In the genomic region with DNA sequence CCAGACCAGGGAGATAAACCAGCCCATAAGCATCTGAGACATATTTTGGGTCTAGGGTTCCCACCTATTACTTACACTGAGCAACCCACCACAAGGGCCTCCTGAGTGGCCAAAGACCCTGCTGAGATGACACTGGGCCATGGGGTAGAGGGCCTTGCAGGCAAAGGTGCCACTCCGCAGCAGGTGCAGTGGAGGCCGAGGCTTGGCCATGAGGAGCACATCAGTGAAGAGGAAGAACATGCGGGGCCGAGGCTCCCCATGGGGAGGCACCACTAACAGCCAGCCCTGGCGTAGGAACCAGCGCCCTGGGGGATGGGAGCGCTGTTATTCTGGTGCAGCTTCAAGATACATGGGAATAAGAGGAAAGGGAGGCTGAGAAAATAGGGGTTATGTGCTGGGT, we compare ENCODE assay signal across 13 cellular contexts. TPM values are rescaled to one million over a fixed set of nuclear protein-coding genes. Genes with fewer than 3 reads are reported as not detected.
DNase-seq lines count a peak whose midpoint lies in the region; ATAC-seq and TF ChIP-seq lines count a peak whose summit lies in the region.
"Had no signal": no experiment of that assay in that cellular context is flagged by ENCODE, and none has a peak within 500 bp of the region (broad histone marks: within the 10 kb centered on the region; RNA-seq: fewer than 3 reads in every experiment).

No MANE protein-coding gene starts in this region.

- intact Hi-C loops in HCT116 (cut with micrococcal nuclease) = no loop called here

- no peak for TF ChIP-seq POLR2A in HCT116 (IDR thresholded peaks at IDR 0.05; ENCODE audit: borderline replicate concordance, extremely low read depth, insufficient read depth, insufficient read length)

- BruUV-seq in HCT116 (replicated peaks; lab: Mats Ljungman, UMichigan) = no TSS peak

- peaks cover 16 to 80% (median 57%) of the 10 kb centered on the region in 4 donors for H3K4me1 Mint-ChIP-seq in CD4-positive, CD25-positive, alpha-beta regulatory T cell
- H3K4me1 Mint-ChIP-seq in brain (peaks cover 72% of the 10 kb centered on the region), neural progenitor cell (peaks cover 54% of the 10 kb centered on the region)

- no peaks in the 10 kb centered on the region for H4K20me1 ChIP-seq in HCT116 (ENCODE audit: insufficient read depth)
- H4K20me1 ChIP-seq in neural progenitor cell (ENCODE audit: low read depth) = peaks cover 10% of the 10 kb centered on the region

- peaks cover 28% of the 10 kb centered on the region; the same call in 1 of the 2 replicates for H3K79me2 ChIP-seq in HCT116 (ENCODE audit: insufficient read depth, low read length)
- peaks cover 28% of the 10 kb centered on the region for H3K79me2 ChIP-seq in neural progenitor cell (ENCODE audit: low read depth)
- H3K79me2 ChIP-seq: parathyroid adenoma had no signal

- no peaks in the 10 kb centered on the region for H3K9me3 ChIP-seq in CD4-positive, CD25-positive, alpha-beta regulatory T cell (ENCODE audit: control insufficient read depth in 2 of 2, low read length in 2 of 2)
- H3K9me3 ChIP-seq in HCT116 (ENCODE audit: control insufficient read depth in 1 of 2, insufficient read depth in 1 of 2, low read depth in 1 of 2, low read length in 2 of 2) = no peaks in the 10 kb centered on the region
- no peaks in the 10 kb centered on the region for H3K9me3 ChIP-seq in neural progenitor cell (ENCODE audit: low read depth)
- H3K9me3 ChIP-seq: testis had no signal

- H3K9me3 Mint-ChIP-seq in CD4-positive, CD25-positive, alpha-beta regulatory T cell = peaks cover 0 to 3% (median 0%) of the 10 kb centered on the region in 7 donors
- H3K9me3 Mint-ChIP-seq in brain (peaks cover 0 to 6% (median 0%) of the 10 kb centered on the region in 5 experiments), neural progenitor cell (peaks cover 3% of the 10 kb centered on the region)

- ATAC-seq in CD4-positive, CD25-positive, alpha-beta regulatory T cell (ENCODE audit: low read depth in 2 of 2) = no peak
- no peak for ATAC-seq in HCT116

- H3K4me2 ChIP-seq in HCT116 (ENCODE audit: low read length) (no peak overlapping the region), neural progenitor cell (no peak overlapping the region)

- H3K27ac ChIP-seq in CD4-positive, CD25-positive, alpha-beta regulatory T cell (ENCODE audit: insufficient read depth, low read length, poor library complexity, severe bottlenecking) = peak overlapping the region; percentile 69
- H3K27ac ChIP-seq in HCT116 (ENCODE audit: low read depth, low read length) (peak overlapping the region; percentile 33; the same call in 1 of the 2 replicates), neural progenitor cell (no peak overlapping the region)
- H3K27ac ChIP-seq: parathyroid adenoma, SK-N-MC had no signal

- H3K9me2 ChIP-seq in HCT116 (ENCODE audit: insufficient read depth) = no peaks in the 10 kb centered on the region

- H3K4me1 ChIP-seq in CD4-positive, CD25-positive, alpha-beta regulatory T cell (ENCODE audit: control insufficient read depth, insufficient read depth, low read length, poor library complexity, severe bottlenecking) = peaks cover 73% of the 10 kb centered on the region
- H3K4me1 ChIP-seq in HCT116 (ENCODE audit: control insufficient read depth in 1 of 2, insufficient read depth in 2 of 2, low read length in 2 of 2) (peaks cover 19 to 59% of the 10 kb centered on the region in 2 experiments; a peak in 3 of 4 replicates), neural progenitor cell (peaks cover 14% of the 10 kb centered on the region)
- H3K4me1 ChIP-seq: parathyroid adenoma had no signal

- H3F3A ChIP-seq in neural progenitor cell (ENCODE audit: low read depth) = peaks cover 42% of the 10 kb centered on the region

- H2AFZ ChIP-seq in HCT116 (ENCODE audit: low read depth, low read length, poor library complexity, severe bottlenecking) (no peak overlapping the region), neural progenitor cell (replicated peaks) (no peak overlapping the region)
- H2AFZ ChIP-seq: parathyroid adenoma had no signal

- H3K9ac ChIP-seq in HCT116 (ENCODE audit: low read length) = no peak overlapping the region
- no peak overlapping the region for H3K9ac ChIP-seq in neural progenitor cell
- H3K9ac ChIP-seq: parathyroid adenoma had no signal

- POLR2A ChIA-PET in HCT116 (lab: Charles Lee) = no interaction called here

- peaks cover 8% of the 10 kb centered on the region for H3K27me3 Mint-ChIP-seq in CD4-positive, CD25-positive, alpha-beta regulatory T cell
- H3K27me3 Mint-ChIP-seq in brain = peaks cover 4% of the 10 kb centered on the region
- H3K27me3 Mint-ChIP-seq in neural progenitor cell (ENCODE audit: insufficient read depth, low read depth) = peaks cover 16% of the 10 kb centered on the region

- peaks cover 11% of the 10 kb centered on the region for H3K36me3 ChIP-seq in CD4-positive, CD25-positive, alpha-beta regulatory T cell (ENCODE audit: control insufficient read depth, insufficient read depth, low read length)
- peaks cover 6 to 27% of the 10 kb centered on the region in 2 experiments; a peak in 3 of 4 replicates for H3K36me3 ChIP-seq in HCT116 (ENCODE audit: control insufficient read depth in 1 of 2, insufficient read depth in 2 of 2, low read length in 2 of 2)
- H3K36me3 ChIP-seq in neural progenitor cell = no peaks in the 10 kb centered on the region

- peak overlapping the region; percentile 55 for H3K4me3 ChIP-seq in CD4-positive, CD25-positive, alpha-beta regulatory T cell (ENCODE audit: low read depth, low read length)
- H3K4me3 ChIP-seq in HCT116 (replicated peaks in 1 of 2; ENCODE audit: low read depth in 1 of 2, low read length in 2 of 2) (no peak overlapping the region), neural progenitor cell (no peak overlapping the region)
- H3K4me3 ChIP-seq: testis had no signal

- TF ChIP-seq CTCF in HCT116 (IDR thresholded peaks at IDR 0.05 in 2 of 3, conservative IDR thresholded peaks at IDR 0.05 in 1 of 3; ENCODE audit: borderline replicate concordance in 1 of 3, insufficient read depth in 1 of 3, low read depth in 2 of 3, low read length in 2 of 3) (no peak), brain (conservative IDR thresholded peaks at IDR 0.05) (no peak), neural progenitor cell (IDR thresholded peaks at IDR 0.05) (no peak)

- H3K36me3 Mint-ChIP-seq in CD4-positive, CD25-positive, alpha-beta regulatory T cell = peaks cover 17% of the 10 kb centered on the region
- peaks cover 26% of the 10 kb centered on the region for H3K36me3 Mint-ChIP-seq in brain
- peaks cover 29% of the 10 kb centered on the region for H3K36me3 Mint-ChIP-seq in neural progenitor cell

- peak overlapping the region; percentile 82 to 97 (median 86) for H3K4me3 Mint-ChIP-seq in CD4-positive, CD25-positive, alpha-beta regulatory T cell
- peak overlapping the region in 4 of 5 experiments; percentile 14 to 70 (median 47) for H3K4me3 Mint-ChIP-seq in brain
- H3K4me3 Mint-ChIP-seq in neural progenitor cell = peak overlapping the region; percentile 14

- H3K27me3 ChIP-seq in CD4-positive, CD25-positive, alpha-beta regulatory T cell (ENCODE audit: control insufficient read depth, insufficient read depth, low read length) = no peaks in the 10 kb centered on the region
- no peaks in the 10 kb centered on the region for H3K27me3 ChIP-seq in HCT116 (ENCODE audit: insufficient read depth, low read length)
- H3K27me3 ChIP-seq in neural progenitor cell = no peaks in the 10 kb centered on the region
- H3K27me3 ChIP-seq: testis had no signal

- RAD21 ChIA-PET in HCT116 (lab: Charles Lee; ENCODE audit: low non-redundant PET in 1 of 2, low total read pairs in 2 of 2, uncharacterized antibody in 2 of 2, unreplicated experiment in 2 of 2) = no interaction called here

- CTCF ChIA-PET in HCT116 (lab: Charles Lee) = interaction anchor here (2.4 to 3.2 kb wide), 2 partner anchors 34 to 69 kb away, joined by 20 to 33 read pairs; a partner anchor contains a TSS

- DNase-seq in CD4-positive, CD25-positive, alpha-beta regulatory T cell = no peak
- DNase-seq in HCT116 (ENCODE audit: low read depth, low spot score) (no peak), neural progenitor cell (ENCODE audit: low spot score) (no peak), NCI-H526 (lab: John Stamatoyannopoulos, UW) (no peak), middle frontal gyrus (ENCODE audit: extremely low spot score, low spot score) (no peak)
- no peak for DNase-seq in stimulated activated CD4-positive, alpha-beta T cell treated with anti-CD3 and anti-CD28 coated beads, Interleukin-4, amount 100 ng/mL, for 1 hour
- DNase-seq: NCI-H526 treated with DMSO at 0.1 percent for 48 hours, testis had no signal

- peak overlapping the region; percentile 58 to 92 (median 90) for H3K27ac Mint-ChIP-seq in CD4-positive, CD25-positive, alpha-beta regulatory T cell
- H3K27ac Mint-ChIP-seq in brain (peak overlapping the region in 4 of 5 experiments; percentile 73 to 93 (median 77)), neural progenitor cell (no peak overlapping the region)

- no peak for TF ChIP-seq RAD21 in HCT116 (IDR thresholded peaks at IDR 0.05; ENCODE audit: low read depth)

RNA-seq across cellular contexts. Expression of a gene that starts 2.6 kb away (rescaled TPM):
- 0.84 TPM for total RNA-seq in CD4-positive, CD25-positive, alpha-beta regulatory T cell
- under 1 TPM; 0.36 to 0.66 (median 0.44) TPM for polyA plus RNA-seq in CD4-positive, CD25-positive, alpha-beta regulatory T cell
- total RNA-seq in HCT116 (2021; ENCODE audit: unreplicated experiment) = 29.8 TPM
- 18.1 and 23.4 TPM in 2 replicates for polyA plus RNA-seq in HCT116 (2012)
- polyA plus RNA-seq in brain (ENCODE audit: insufficient read depth, low read depth, low replicate concordance) = 11.6 TPM
- total RNA-seq in neural progenitor cell (ENCODE audit: low replicate concordance) = 13.2 and 31.9 TPM in 2 replicates

RNA-seq across cellular contexts. Expression of a gene that starts 4.3 kb away (rescaled TPM):
- total RNA-seq in CD4-positive, CD25-positive, alpha-beta regulatory T cell = 31.2 TPM
- polyA plus RNA-seq in CD4-positive, CD25-positive, alpha-beta regulatory T cell = 10 to 100 TPM; 65.8 to 83.2 (median 71.7) TPM
- total RNA-seq in HCT116 (2021; ENCODE audit: unreplicated experiment) = 11.1 TPM
- polyA plus RNA-seq in HCT116 (2012) = 10.3 and 11.1 TPM in 2 replicates
- 45.7 TPM for polyA plus RNA-seq in brain (ENCODE audit: insufficient read depth, low read depth, low replicate concordance)
- 3.8 and 10.6 TPM in 2 replicates for total RNA-seq in neural progenitor cell (ENCODE audit: low replicate concordance)

RNA-seq across cellular contexts. Expression of a gene that starts 4.6 kb away (rescaled TPM):
- 6,542 TPM for total RNA-seq in CD4-positive, CD25-positive, alpha-beta regulatory T cell
- polyA plus RNA-seq in CD4-positive, CD25-positive, alpha-beta regulatory T cell = not detected
- 30,969 TPM for total RNA-seq in HCT116 (2021; ENCODE audit: unreplicated experiment)
- polyA plus RNA-seq in HCT116 (2012) = 23.0 and 89.1 TPM in 2 replicates
- polyA plus RNA-seq in brain (ENCODE audit: insufficient read depth, low read depth, low replicate concordance) = not detected
- 1,307 and 2,709 TPM in 2 replicates for total RNA-seq in neural progenitor cell (ENCODE audit: low replicate concordance)

RNA-seq across cellular contexts. Expression of a gene that starts 11.3 kb away (rescaled TPM):
- not detected for total RNA-seq in CD4-positive, CD25-positive, alpha-beta regulatory T cell
- under 1 TPM in 1 of 4 donors, not detected in 3; 0.48 TPM for polyA plus RNA-seq in CD4-positive, CD25-positive, alpha-beta regulatory T cell
- 8.5 TPM for total RNA-seq in HCT116 (2021; ENCODE audit: unreplicated experiment)
- polyA plus RNA-seq in HCT116 (2012) = 27.6 and 29.4 TPM in 2 replicates
- 3.7 TPM for polyA plus RNA-seq in brain (ENCODE audit: insufficient read depth, low read depth, low replicate concordance)
- total RNA-seq in neural progenitor cell (ENCODE audit: low replicate concordance) = 0.09 and 0.25 TPM in 2 replicates
- total RNA-seq: epithelial cell of proximal tubule had no signal

RNA-seq across cellular contexts. Expression of a gene that starts 11.7 kb away (rescaled TPM):
- 76.9 TPM for total RNA-seq in CD4-positive, CD25-positive, alpha-beta regulatory T cell
- 100 to 1,000 TPM; 239 to 346 (median 308) TPM for polyA plus RNA-seq in CD4-positive, CD25-positive, alpha-beta regulatory T cell
- not detected for total RNA-seq in HCT116 (2021; ENCODE audit: unreplicated experiment)
- polyA plus RNA-seq in HCT116 (2012) = not detected in 2 replicates
- polyA plus RNA-seq in brain (ENCODE audit: insufficient read depth, low read depth, low replicate concordance) = 2.0 TPM
- 0.56 and 0.86 TPM in 2 replicates for total RNA-seq in neural progenitor cell (ENCODE audit: low replicate concordance)
- total RNA-seq: epithelial cell of proximal tubule had no signal
- polyA plus RNA-seq: keratinocyte had no signal

Comparison
In these comparisons a context has a peak if more than half of its experiments do, and no peak if none do; other contexts are left out.
1. H3K4me3 Mint-ChIP-seq: peak in every context shown above with its lines; median percentile 86 in CD4-positive, CD25-positive, alpha-beta regulatory T cell; 47 in brain; 14 in neural progenitor cell.